ENCODE assay signal across 17 cellular contexts in genomic region chr17:44952946-44953475, GRCh38. TPM values are rescaled to one million over a fixed set of nuclear protein-coding genes. Genes with fewer than 3 reads are reported as not detected.
A peak's percentile ranks its signal among the peaks of the same experiment; 100 is the strongest.
DNase-seq lines count a peak whose midpoint lies in the region; ATAC-seq and TF ChIP-seq lines count a peak whose summit lies in the region.
"Had no signal": no experiment of that assay in that cellular context is flagged by ENCODE, and none has a peak within 500 bp of the region (broad histone marks: within the 10 kb centered on the region; RNA-seq: fewer than 3 reads in every experiment).

No MANE protein-coding gene starts in this region.

- peak overlapping the region; percentile 57 for H2AFZ ChIP-seq in neural progenitor cell (replicated peaks)

- H3K4me3 ChIP-seq in WERI-Rb-1 (ENCODE audit: low read depth, low read length) (no peak overlapping the region), neural progenitor cell (no peak overlapping the region)
- H3K4me3 ChIP-seq: lower lobe of right lung had no signal

- no peak overlapping the region for H3K4me2 ChIP-seq in neural progenitor cell

- peak overlapping the region; percentile 31 for H3K27ac ChIP-seq in WERI-Rb-1
- no peak overlapping the region for H3K27ac ChIP-seq in neural progenitor cell
- H3K27ac ChIP-seq: lower lobe of right lung had no signal

- no peak overlapping the region for H3K9ac ChIP-seq in neural progenitor cell

- DNase-seq in WERI-Rb-1 (peak; percentile 62), neural progenitor cell (ENCODE audit: low spot score) (peak; percentile 33), mesothelial cell of epicardium (ENCODE audit: low spot score in 2 of 2, unreplicated experiment in 2 of 2) (no peak)
- DNase-seq: activated naive CD4-positive, alpha-beta T cell treated with Interleukin-2 at 50 U/mL for 16 hours; DMS 273 treated with DMSO at 0.1 percent for 48 hours; erythroblast; lower lobe of right lung; naive thymus-derived CD4-positive, alpha-beta T cell; NCI-H1694; SHP77; small intestine; T-helper 17 cell had no signal

- H3K79me2 ChIP-seq in neural progenitor cell (ENCODE audit: low read depth), result no peaks in the 10 kb centered on the region

- no peaks in the 10 kb centered on the region for H3F3A ChIP-seq in neural progenitor cell (ENCODE audit: low read depth)

- H3K36me3 Mint-ChIP-seq in neural progenitor cell (no peaks in the 10 kb centered on the region), mesothelial cell of epicardium (no peaks in the 10 kb centered on the region)
- H3K36me3 Mint-ChIP-seq: naive thymus-derived CD4-positive, alpha-beta T cell had no signal

- ATAC-seq in HG02798 (IDR thresholded peaks at IDR 0.05; ENCODE audit: poor library complexity, unreplicated experiment), result no peak
- ATAC-seq: activated CD4-positive, CD25-positive, alpha-beta regulatory T cell treated with anti-CD3 and anti-CD28 coated beads, Interleukin-2, amount 50 U/mL, for 24 hours; lower lobe of right lung; naive thymus-derived CD4-positive, alpha-beta T cell; T-helper 17 cell had no signal

- H4K20me1 ChIP-seq in neural progenitor cell (ENCODE audit: low read depth), result no peaks in the 10 kb centered on the region

- no peaks in the 10 kb centered on the region for H3K4me1 ChIP-seq in neural progenitor cell

- TF ChIP-seq CTCF in WERI-Rb-1 (IDR thresholded peaks at IDR 0.05; ENCODE audit: low read depth, low read length) (peak; percentile 54), neural progenitor cell (IDR thresholded peaks at IDR 0.05) (no peak), mesothelial cell of epicardium (IDR thresholded peaks at IDR 0.05; ENCODE audit: unreplicated experiment) (no peak)

- H3K9me3 Mint-ChIP-seq in neural progenitor cell (no peaks in the 10 kb centered on the region), mesothelial cell of epicardium (no peaks in the 10 kb centered on the region)
- H3K9me3 Mint-ChIP-seq: dendritic cell treated with granulocyte-macrophage colony-stimulating factor and Interleukin-4, amounts not matched to agents 40 ng/mL and 50 ng/mL, for 4 days; naive thymus-derived CD4-positive, alpha-beta T cell had no signal

- H3K36me3 ChIP-seq in WERI-Rb-1 (no peaks in the 10 kb centered on the region), neural progenitor cell (no peaks in the 10 kb centered on the region)
- H3K36me3 ChIP-seq: lower lobe of right lung had no signal

- H3K4me3 Mint-ChIP-seq in neural progenitor cell, result peak overlapping the region; percentile 24
- H3K4me3 Mint-ChIP-seq in mesothelial cell of epicardium, result no peak overlapping the region
- H3K4me3 Mint-ChIP-seq: B cell; dendritic cell treated with granulocyte-macrophage colony-stimulating factor and Interleukin-4, amounts not matched to agents 40 ng/mL and 50 ng/mL, for 4 days; naive thymus-derived CD4-positive, alpha-beta T cell; T-helper 17 cell had no signal

- H3K27me3 Mint-ChIP-seq in neural progenitor cell (ENCODE audit: insufficient read depth, low read depth) (peaks cover 20% of the 10 kb centered on the region), mesothelial cell of epicardium (ENCODE audit: low read depth) (peaks cover 7% of the 10 kb centered on the region)

- H3K4me1 Mint-ChIP-seq in neural progenitor cell (peaks cover 11% of the 10 kb centered on the region), mesothelial cell of epicardium (peaks cover 6% of the 10 kb centered on the region)

- H3K27ac Mint-ChIP-seq in neural progenitor cell (peak overlapping the region; percentile 21), mesothelial cell of epicardium (no peak overlapping the region)
- H3K27ac Mint-ChIP-seq: B cell; dendritic cell treated with granulocyte-macrophage colony-stimulating factor and Interleukin-4, amounts not matched to agents 40 ng/mL and 50 ng/mL, for 4 days; naive thymus-derived CD4-positive, alpha-beta T cell; T-helper 17 cell had no signal

- no peaks in the 10 kb centered on the region for H3K9me3 ChIP-seq in WERI-Rb-1 (ENCODE audit: severe bottlenecking)
- H3K9me3 ChIP-seq in neural progenitor cell (ENCODE audit: low read depth), result no peaks in the 10 kb centered on the region
- H3K9me3 ChIP-seq: lower lobe of right lung had no signal

- no peaks in the 10 kb centered on the region for H3K27me3 ChIP-seq in WERI-Rb-1 (ENCODE audit: insufficient read depth, low read depth, severe bottlenecking)
- H3K27me3 ChIP-seq in neural progenitor cell, result no peaks in the 10 kb centered on the region

RNA-seq across cellular contexts. Expression of gene KIF18B, which starts 5.4 kb away (rescaled TPM):
- total RNA-seq in neural progenitor cell (ENCODE audit: low replicate concordance) (15.1 and 46.0 TPM in 2 replicates), mesothelial cell of epicardium (19.0 to 20.2 TPM (median 19.2 TPM) in 3 replicates)

RNA-seq across cellular contexts. Expression of gene C1QL1, which starts 15.1 kb away (rescaled TPM):
- total RNA-seq in neural progenitor cell (ENCODE audit: low replicate concordance) (4.7 TPM in 1 of 2 replicates, not detected in the other), mesothelial cell of epicardium (2.2 to 3.1 TPM (median 3.0 TPM) in 3 replicates)
- total RNA-seq: B cell, lower lobe of right lung, T-helper 17 cell had no signal

RNA-seq across cellular contexts. Expression of gene GFAP, which starts 37.7 kb away (rescaled TPM):
- total RNA-seq in neural progenitor cell (ENCODE audit: low replicate concordance) (0.45 and 0.46 TPM in 2 replicates), mesothelial cell of epicardium (not detected in 3 replicates)
- total RNA-seq: B cell; H4; lower lobe of right lung; naive thymus-derived CD4-positive, alpha-beta T cell had no signal

RNA-seq across cellular contexts. Expression of gene EFTUD2, which starts 53.8 kb away (rescaled TPM):
- 114 and 185 TPM in 2 replicates for total RNA-seq in neural progenitor cell (ENCODE audit: low replicate concordance)
- total RNA-seq in mesothelial cell of epicardium, result 133 to 145 TPM (median 134 TPM) in 3 replicates

Comparison
In these comparisons a context has a peak if more than half of its experiments do, and no peak if none do; other contexts are left out.
1. DNase-seq: peak in WERI-Rb-1 (single experiment) and neural progenitor cell (single experiment); none in mesothelial cell of epicardium (0 of 2).